27 cellular contexts compared by ENCODE assay signal in genomic region chr14:30078827-30079402, GRCh38.
"Had no signal": no experiment of that assay in that cellular context is flagged by ENCODE, and none has a peak within 500 bp of the region (broad histone marks: within the 10 kb centered on the region; RNA-seq: fewer than 3 reads in every experiment).

No MANE protein-coding gene starts in this region.

- H3K27me3 Mint-ChIP-seq: dendritic cell treated with granulocyte-macrophage colony-stimulating factor and Interleukin-4, amounts not matched to agents 40 ng/mL and 50 ng/mL, for 4 days; naive thymus-derived CD8-positive, alpha-beta T cell; progenitor cell of endocrine pancreas; stimulated activated naive CD8-positive, alpha-beta T cell treated with anti-CD3 and anti-CD28 coated beads, Interleukin-15, amount 100 ng/mL, for 72 hours; type B pancreatic cell had no signal

- H3K4me1 Mint-ChIP-seq: naive thymus-derived CD8-positive, alpha-beta T cell; nephron progenitor cell; stimulated activated naive CD8-positive, alpha-beta T cell treated with anti-CD3 and anti-CD28 coated beads, Interleukin-15, amount 100 ng/mL, for 72 hours had no signal

- DNase-seq: effector CD8-positive, alpha-beta T cell; endodermal cell; foreskin melanocyte; glutamatergic neuron; heart right ventricle; hypothalamus; left ventricle myocardium superior; lower lobe of right lung; naive thymus-derived CD8-positive, alpha-beta T cell; nephron progenitor cell; stimulated activated CD4-positive, alpha-beta T cell treated with anti-CD3 and anti-CD28 coated beads, Interleukin-12 subunit alpha, Interleukin-12 subunit beta, amount 100 ng/mL, for 4 hours; stimulated activated CD4-positive, alpha-beta T cell treated with anti-CD3 and anti-CD28 coated beads, Interleukin-1b, Interleukin-23, amount 100 ng/mL, for 48 hours; stimulated activated CD4-positive, alpha-beta T cell treated with anti-CD3 and anti-CD28 coated beads, Interleukin-4, amount 100 ng/mL, for 1 hour; stimulated activated CD8-positive, alpha-beta memory T cell treated with anti-CD3 and anti-CD28 coated beads, Interleukin-4, amount 100 ng/mL, for 48 hours; stimulated activated naive CD4-positive, alpha-beta T cell; stimulated activated naive CD8-positive, alpha-beta T cell treated with anti-CD3 and anti-CD28 coated beads, Interleukin-15, amount 100 ng/mL, for 72 hours; thyroid gland had no signal

- H3K9me3 ChIP-seq: esophagus muscularis mucosa, lower lobe of right lung, neutrophil, right atrium auricular region, thyroid gland had no signal

- H3K36me3 ChIP-seq: esophagus muscularis mucosa, heart right ventricle, lower lobe of right lung, neutrophil, right atrium auricular region, thyroid gland had no signal

- H3K4me1 ChIP-seq: esophagus muscularis mucosa, heart right ventricle, lower lobe of right lung, parathyroid adenoma, right atrium auricular region, thyroid gland had no signal

- H3K27ac Mint-ChIP-seq: dendritic cell treated with granulocyte-macrophage colony-stimulating factor and Interleukin-4, amounts not matched to agents 40 ng/mL and 50 ng/mL, for 4 days; endodermal cell; naive thymus-derived CD8-positive, alpha-beta T cell; nephron progenitor cell; progenitor cell of endocrine pancreas; stimulated activated naive CD8-positive, alpha-beta T cell treated with anti-CD3 and anti-CD28 coated beads, Interleukin-15, amount 100 ng/mL, for 72 hours; type B pancreatic cell had no signal

- H3K9me3 Mint-ChIP-seq: type B pancreatic cell had no signal

- H2AFZ ChIP-seq: parathyroid adenoma had no signal

- H3K36me3 Mint-ChIP-seq: naive thymus-derived CD8-positive, alpha-beta T cell; type B pancreatic cell had no signal

- H3K27ac ChIP-seq: epithelial cell of prostate, esophagus muscularis mucosa, heart right ventricle, lower lobe of right lung, neutrophil, parathyroid adenoma, right atrium auricular region, thyroid gland had no signal

- H3K9ac ChIP-seq: parathyroid adenoma had no signal

- H3K27me3 ChIP-seq: esophagus muscularis mucosa, heart right ventricle, neutrophil, right atrium auricular region, thyroid gland had no signal

- H3K4me3 Mint-ChIP-seq: dendritic cell treated with granulocyte-macrophage colony-stimulating factor and Interleukin-4, amounts not matched to agents 40 ng/mL and 50 ng/mL, for 4 days; endodermal cell; naive thymus-derived CD8-positive, alpha-beta T cell; nephron progenitor cell; stimulated activated naive CD8-positive, alpha-beta T cell treated with anti-CD3 and anti-CD28 coated beads, Interleukin-15, amount 100 ng/mL, for 72 hours; type B pancreatic cell had no signal

- H3K4me3 ChIP-seq: esophagus muscularis mucosa, heart right ventricle, lower lobe of right lung, right atrium auricular region, smooth muscle cell, thyroid gland had no signal

- ATAC-seq: left ventricle myocardium superior; lower lobe of right lung; naive thymus-derived CD8-positive, alpha-beta T cell; sciatic nerve; stimulated activated naive CD8-positive, alpha-beta T cell treated with anti-CD3 and anti-CD28 coated beads, Interleukin-15, amount 100 ng/mL, for 72 hours had no signal

- H3K79me2 ChIP-seq: parathyroid adenoma had no signal

- H3K4me2 ChIP-seq: smooth muscle cell had no signal
